Comparison of ENCODE assay signal across 16 cellular contexts in the genomic region with DNA sequence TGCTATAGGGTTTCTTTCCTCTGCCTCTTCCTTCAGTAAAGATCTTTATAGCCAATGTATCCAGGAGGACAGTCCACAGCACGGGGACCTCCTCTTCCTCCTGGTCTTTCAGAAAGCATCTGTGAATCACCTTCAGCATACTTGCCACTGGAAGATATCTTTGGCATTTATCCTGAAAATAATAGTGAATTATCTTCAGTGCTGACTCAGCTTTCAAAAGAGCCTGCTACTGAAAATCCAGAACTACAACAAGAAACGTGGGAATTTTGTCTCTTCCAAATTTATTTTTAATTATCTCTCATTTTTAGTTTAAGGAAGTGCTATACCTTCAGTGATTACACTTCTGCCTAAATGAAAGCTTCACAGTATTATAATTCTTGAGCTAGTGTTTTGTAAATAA. TPM values are rescaled to one million over a fixed set of nuclear protein-coding genes. Genes with fewer than 3 reads are reported as not detected.
DNase-seq lines count a peak whose midpoint lies in the region; ATAC-seq, FAIRE-seq and TF ChIP-seq lines count a peak whose summit lies in the region.
"Had no signal": no experiment of that assay in that cellular context is flagged by ENCODE, and none has a peak within 500 bp of the region (broad histone marks: within the 10 kb centered on the region; RNA-seq: fewer than 3 reads in every experiment).

No MANE protein-coding gene starts in this region.

- intact Hi-C loops in HepG2 (cut with micrococcal nuclease; ENCODE audit: unreplicated experiment) = no loop called here
- intact Hi-C loops in right lobe of liver (cut with DNase I) = no loop called here
- intact Hi-C loops in IMR-90 (cut with micrococcal nuclease) = no loop called here
- intact Hi-C loops in K562 (cut with micrococcal nuclease) = loop anchor here (10.0 kb wide), 1 partner anchor 660 kb away; no protein-coding TSS in a partner anchor

- DNase-seq in HepG2 (ENCODE audit: low spot score) (no peak), right lobe of liver (no peak), IMR-90 (no peak), K562 (ENCODE audit: extremely low read depth in 1 of 4, low spot score in 3 of 4) (no peak), NCI-H1694 treated with DMSO at 0.1 percent for 48 hours (lab: John Stamatoyannopoulos, UW) (no peak), RKO (ENCODE audit: low spot score) (no peak)
- DNase-seq: AML-193; CD4-positive, alpha-beta T cell; DMS153; DMS79; GDM1; H9 had no signal

- peaks cover 2 to 16% of the 10 kb centered on the region in 2 experiments; a peak in 3 of 5 replicates for H3K27me3 ChIP-seq in HepG2 (ENCODE audit: control insufficient read depth in 1 of 2, insufficient read depth in 2 of 2, low read length in 2 of 2)
- H3K27me3 ChIP-seq in right lobe of liver = no peaks in the 10 kb centered on the region
- H3K27me3 ChIP-seq in IMR-90 (ENCODE audit: control insufficient read depth, insufficient read depth, low read length) = peaks cover 42% of the 10 kb centered on the region
- H3K27me3 ChIP-seq in K562 (ENCODE audit: control insufficient read depth in 2 of 2, insufficient read depth in 2 of 2, low read length in 2 of 2) = peaks cover 17 to 23% of the 10 kb centered on the region in 2 experiments; a peak in 4 of 5 replicates

- WGBS in HepG2 (ENCODE audit: low lambda C conversion rate) = 0% methylated on average over 2 of the region's 2 CpGs
- 19% methylated on average over 2 of the region's 2 CpGs for WGBS in right lobe of liver (ENCODE audit: insufficient coverage, low coverage, low lambda C conversion rate, missing lambda C conversion rate)
- no CpG with 5 or more reads among the region's 2 CpGs for WGBS in IMR-90 (ENCODE audit: extremely low coverage in 2 of 2, insufficient read length in 1 of 2), 2 experiments
- WGBS in K562 (ENCODE audit: insufficient coverage, low coverage, missing lambda C conversion rate) = 2% methylated on average over 2 of the region's 2 CpGs

- H2AK9ac ChIP-seq in IMR-90 (replicated peaks; ENCODE audit: low read depth, low read length, poor library complexity) = no peak overlapping the region

- ATAC-seq in HepG2 (no peak), right lobe of liver (no peak), IMR-90 (ENCODE audit: low read depth) (no peak), K562 (no peak), HG03378 (IDR thresholded peaks at IDR 0.05; ENCODE audit: unreplicated experiment) (no peak)

- no peak overlapping the region for H3K14ac ChIP-seq in IMR-90 (replicated peaks; ENCODE audit: low read depth, low read length)

- H3K9ac ChIP-seq in HepG2 (ENCODE audit: insufficient read depth, low read depth, low read length) = no peak overlapping the region
- no peak overlapping the region for H3K9ac ChIP-seq in IMR-90 (ENCODE audit: low read depth, low read length)
- no peak overlapping the region for H3K9ac ChIP-seq in K562 (ENCODE audit: insufficient read depth in 1 of 2, low read depth in 2 of 2, low read length in 2 of 2)

- no peaks in the 10 kb centered on the region for H3K79me1 ChIP-seq in IMR-90 (ENCODE audit: low read depth in 1 of 2, low read length in 2 of 2)

- H3K4ac ChIP-seq in IMR-90 (ENCODE audit: low read depth, low read length) = no peak overlapping the region

- H3K79me2 ChIP-seq in HepG2 (ENCODE audit: insufficient read depth, low read length) (no peaks in the 10 kb centered on the region), K562 (ENCODE audit: control insufficient read depth, insufficient read depth, low read length) (no peaks in the 10 kb centered on the region)

- H4K91ac ChIP-seq in IMR-90 (ENCODE audit: insufficient read depth, low read depth, low read length) = no peak overlapping the region

- no peak overlapping the region for H2AK5ac ChIP-seq in IMR-90 (ENCODE audit: low read depth, low read length)

- TF ChIP-seq EP300 in HepG2 (IDR thresholded peaks at IDR 0.05; ENCODE audit: low read depth in 2 of 2, low read length in 2 of 2) (no peak), HepG2 (CRISPR knock-in tag; IDR thresholded peaks at IDR 0.05; ENCODE audit: borderline replicate concordance) (no peak), K562 (IDR thresholded peaks at IDR 0.05; ENCODE audit: low read length) (no peak)

- FAIRE-seq in HepG2 (lab: Jason Lieb, UNC) = no peak
- FAIRE-seq in K562 (lab: Jason Lieb, UNC) = peak; percentile 44
- FAIRE-seq: A204.1, H1 had no signal

- no peak overlapping the region for H2BK15ac ChIP-seq in IMR-90 (ENCODE audit: low read depth, low read length)

- dilution Hi-C loops in IMR-90 (cut with HindIII; ENCODE audit: low sequenced_read_pairs, unreplicated experiment) = no loop called here

- H3K56ac ChIP-seq in IMR-90 (ENCODE audit: extremely low read depth, insufficient read depth, low read length) = no peak overlapping the region

- H3K4me2 ChIP-seq in HepG2 (ENCODE audit: low read depth, low read length) (no peak overlapping the region), IMR-90 (ENCODE audit: low read depth, low read length) (no peak overlapping the region), K562 (ENCODE audit: insufficient read depth, low read length) (no peak overlapping the region)

- in situ Hi-C loops in HepG2 (cut with HindIII; ENCODE audit: extremely low pct_ligation_motif_present, low pct_unique_long_range_greater_than_20kb) (loop anchor here (5.0 kb wide), 1 partner anchor 302 kb away; no protein-coding TSS in a partner anchor), IMR-90 (cut with MboI; ENCODE audit: low sequenced_read_pairs) (no loop called here), K562 (cut with MboI) (no loop called here)

- H3K4me1 ChIP-seq in HepG2 (ENCODE audit: insufficient read depth, low read length) = no peaks in the 10 kb centered on the region
- H3K4me1 ChIP-seq in right lobe of liver = no peaks in the 10 kb centered on the region
- H3K4me1 ChIP-seq in IMR-90 (ENCODE audit: control insufficient read depth, insufficient read depth, low read length) = no peaks in the 10 kb centered on the region
- H3K4me1 ChIP-seq in K562 (replicated peaks in 1 of 2; ENCODE audit: control insufficient read depth in 2 of 2, insufficient read depth in 2 of 2, low read length in 2 of 2) = peaks cover 4 to 7% of the 10 kb centered on the region in 2 experiments; a peak in 3 of 5 replicates

- H3K9me3 ChIP-seq in HepG2 (ENCODE audit: low read length) (no peaks in the 10 kb centered on the region), right lobe of liver (no peaks in the 10 kb centered on the region), IMR-90 (ENCODE audit: control insufficient read depth, insufficient read depth, low read length) (no peaks in the 10 kb centered on the region), K562 (replicated peaks; ENCODE audit: control insufficient read depth, insufficient read depth, low read depth, low read length) (no peaks in the 10 kb centered on the region)

- no peak overlapping the region for H3K23ac ChIP-seq in IMR-90 (ENCODE audit: low read depth, low read length)

- no peak overlapping the region for H2BK120ac ChIP-seq in IMR-90 (ENCODE audit: low read depth, low read length)

- H2AFZ ChIP-seq in HepG2 (ENCODE audit: low read length) = no peak overlapping the region
- no peak overlapping the region for H2AFZ ChIP-seq in IMR-90 (replicated peaks; ENCODE audit: low read length, poor library complexity)
- no peak overlapping the region for H2AFZ ChIP-seq in K562 (ENCODE audit: low read depth, low read length)

- no peak overlapping the region for H4K8ac ChIP-seq in IMR-90 (ENCODE audit: low read depth in 2 of 2, low read length in 2 of 2)

- no peak for TF ChIP-seq RAD21 in HepG2 (CRISPR knock-in tag; IDR thresholded peaks at IDR 0.05)
- no peak for TF ChIP-seq RAD21 in IMR-90 (IDR thresholded peaks at IDR 0.05; ENCODE audit: low read length)
- no peak for TF ChIP-seq RAD21 in K562 (CRISPR knock-in tag; conservative IDR thresholded peaks at IDR 0.05 in 1 of 2, IDR thresholded peaks at IDR 0.05 in 1 of 2)

- H3K18ac ChIP-seq in IMR-90 (ENCODE audit: low read depth, low read length) = no peak overlapping the region

- H3K9me1 ChIP-seq in IMR-90 (ENCODE audit: insufficient read depth, low read length) (no peaks in the 10 kb centered on the region), K562 (ENCODE audit: control insufficient read depth, insufficient read depth, low read length) (no peaks in the 10 kb centered on the region)

- H3K27ac ChIP-seq in HepG2 (ENCODE audit: extremely low read length, insufficient read depth, low read length) (no peak overlapping the region), right lobe of liver (no peak overlapping the region), IMR-90 (ENCODE audit: insufficient read depth, low read length) (no peak overlapping the region), K562 (ENCODE audit: extremely low read depth, low read depth, low read length) (no peak overlapping the region)
- H3K27ac ChIP-seq: C4-2B had no signal

- no peak overlapping the region for H2BK5ac ChIP-seq in IMR-90 (ENCODE audit: low read depth, low read length, poor library complexity, severe bottlenecking)

- H3K36me3 ChIP-seq in HepG2 (replicated peaks in 1 of 2; ENCODE audit: control insufficient read depth in 1 of 2, insufficient read depth in 2 of 2, low read length in 2 of 2) = no peaks in the 10 kb centered on the region
- no peaks in the 10 kb centered on the region for H3K36me3 ChIP-seq in right lobe of liver
- H3K36me3 ChIP-seq in IMR-90 (ENCODE audit: control insufficient read depth, insufficient read depth, low read length) = no peaks in the 10 kb centered on the region
- H3K36me3 ChIP-seq in K562 (ENCODE audit: control insufficient read depth, insufficient read depth, low read length) = no peaks in the 10 kb centered on the region

- CTCF ChIA-PET in HepG2 (lab: Yijun Ruan, JAX; ENCODE audit: low intra/inter-chr PET ratio, low total read pairs) (no interaction called here), IMR-90 (lab: Yijun Ruan, JAX) (no interaction called here), K562 (lab: Yijun Ruan, JAX; ENCODE audit: low intra/inter-chr PET ratio) (no interaction called here)

- BruUV-seq in HepG2 (replicated peaks; lab: Mats Ljungman, UMichigan) = no TSS peak
- no TSS peak for BruUV-seq in IMR-90 (replicated peaks; lab: Mats Ljungman, UMichigan)
- BruUV-seq in K562 (replicated peaks; lab: Mats Ljungman, UMichigan) = no TSS peak

- H3K4me3 ChIP-seq in HepG2 (replicated peaks in 1 of 3; ENCODE audit: insufficient read depth in 1 of 3, low read depth in 2 of 3, low read length in 3 of 3) (no peak overlapping the region), right lobe of liver (no peak overlapping the region), IMR-90 (ENCODE audit: insufficient read depth, low read depth, low read length) (no peak overlapping the region), K562 (no peak overlapping the region)

- no peak overlapping the region for H2BK20ac ChIP-seq in IMR-90 (ENCODE audit: low read depth, low read length)

- H4K20me1 ChIP-seq in HepG2 (ENCODE audit: insufficient read depth, low read length) (0 out of 2 replicates have a peak, but pooled peaks cover 1% of the 10 kb centered on the region), IMR-90 (ENCODE audit: insufficient read depth, low read length) (no peaks in the 10 kb centered on the region), K562 (replicated peaks; ENCODE audit: control insufficient read depth, insufficient read depth, low read length) (no peaks in the 10 kb centered on the region)

- no peak overlapping the region for H4K5ac ChIP-seq in IMR-90 (ENCODE audit: low read depth, low read length)

- no peak for TF ChIP-seq POLR2A in HepG2 (IDR thresholded peaks at IDR 0.05; ENCODE audit: insufficient read depth in 1 of 2, low read depth in 2 of 2, low read length in 2 of 2)
- no peak for TF ChIP-seq POLR2A in right lobe of liver (IDR thresholded peaks at IDR 0.05)
- TF ChIP-seq POLR2A in IMR-90 (IDR thresholded peaks at IDR 0.05; ENCODE audit: low read depth, low read length) = no peak
- TF ChIP-seq POLR2A in K562 (conservative IDR thresholded peaks at IDR 0.05) = no peak

- TF ChIP-seq CTCF in HepG2 (CRISPR knock-in tag; IDR thresholded peaks at IDR 0.05) = no peak
- TF ChIP-seq CTCF in right lobe of liver (IDR thresholded peaks at IDR 0.05) = no peak
- TF ChIP-seq CTCF in IMR-90 (conservative IDR thresholded peaks at IDR 0.05; ENCODE audit: low read depth, low read length) = no peak
- no peak for TF ChIP-seq CTCF in K562 (IDR thresholded peaks at IDR 0.05 in 2 of 3, conservative IDR thresholded peaks at IDR 0.05 in 1 of 3; ENCODE audit: insufficient read depth in 2 of 3, low read depth in 1 of 3, low read length in 3 of 3)

- POLR2A ChIA-PET in HepG2 (lab: Yijun Ruan, JAX) (no interaction called here), IMR-90 (lab: Charles Lee; ENCODE audit: unreplicated experiment) (no interaction called here), K562 (lab: Yijun Ruan, JAX) (no interaction called here)

RNA-seq across cellular contexts. Expression of a gene that starts 7.6 kb away (rescaled TPM):
- total RNA-seq in HepG2 (2016; rRNA removed; fragmentation: Illumina TruSeq; extraction: Trizol) = 0.07 TPM in 1 of 2 replicates, not detected in the other
- not detected in 2 replicates for total RNA-seq in HepG2 (2016; cell fraction: cytosol; rRNA removed; fragmentation: Illumina TruSeq; extraction: Trizol; ENCODE audit: low read depth)
- 0.04 TPM in 1 of 2 replicates, not detected in the other for total RNA-seq in HepG2 (2016; cell fraction: insoluble cytoplasmic fraction; rRNA removed; fragmentation: Illumina TruSeq; extraction: Trizol)
- not detected in 2 replicates for total RNA-seq in HepG2 (2016; cell fraction: membrane; rRNA removed; fragmentation: Illumina TruSeq; extraction: Trizol)
- total RNA-seq in HepG2 (2016; cell fraction: nucleus; rRNA removed; fragmentation: Illumina TruSeq; extraction: Trizol) = 0.06 TPM in 2 replicates
- polyA plus RNA-seq in HepG2 (2011; rRNA removed) = 0.07 and 0.13 TPM in 2 replicates
- polyA plus RNA-seq in HepG2 (2011; cell fraction: cytosol; rRNA removed) = 0.05 and 0.08 TPM in 2 replicates
- 0.21 and 0.24 TPM in 2 replicates for polyA plus RNA-seq in HepG2 (2011; cell fraction: nucleus; rRNA removed)
- 0.13 and 0.21 TPM in 2 replicates for polyA plus RNA-seq in HepG2 (2012)
- not detected in 2 replicates for polyA plus RNA-seq in HepG2 (2016; cell fraction: cytosol; fragmentation: Illumina TruSeq; extraction: Trizol; ENCODE audit: low read depth)
- polyA plus RNA-seq in HepG2 (2016; cell fraction: insoluble cytoplasmic fraction; fragmentation: Illumina TruSeq; extraction: Trizol; ENCODE audit: low read depth) = 0.04 TPM in 1 of 2 replicates, not detected in the other
- polyA plus RNA-seq in HepG2 (2016; cell fraction: membrane; fragmentation: Illumina TruSeq; extraction: Trizol; ENCODE audit: low read depth) = 0.02 TPM in 1 of 2 replicates, not detected in the other
- 0.07 and 0.16 TPM in 2 replicates for polyA plus RNA-seq in HepG2 (2016; cell fraction: nucleus; fragmentation: Illumina TruSeq; extraction: Trizol; ENCODE audit: insufficient read depth, low read depth)
- polyA minus RNA-seq in HepG2 (2011; rRNA and poly(A)+ RNA removed; ENCODE audit: low replicate concordance) = 0.38 and 7.2 TPM in 2 replicates
- 0.10 TPM in 1 of 2 replicates, not detected in the other for polyA minus RNA-seq in HepG2 (2011; cell fraction: cytosol; rRNA and poly(A)+ RNA removed)
- 0.12 and 0.13 TPM in 2 replicates for polyA minus RNA-seq in HepG2 (2011; cell fraction: nucleus; rRNA and poly(A)+ RNA removed)
- 1 to 10 TPM; 1.0 to 6.2 (median 2.1) TPM for total RNA-seq in right lobe of liver
- 1.4 and 1.6 TPM in 2 replicates for total RNA-seq in IMR-90 (2012; rRNA removed)
- polyA plus RNA-seq in IMR-90 (2012; rRNA removed) = 4.2 and 4.4 TPM in 2 replicates
- 3.2 and 6.3 TPM in 2 replicates for polyA plus RNA-seq in IMR-90 (2012; cell fraction: cytosol; rRNA removed)
- 6.9 and 11.9 TPM in 2 replicates for polyA plus RNA-seq in IMR-90 (2012; cell fraction: nucleus; rRNA removed; ENCODE audit: low replicate concordance)
- total RNA-seq in K562 (2011; cell fraction: chromatin; rRNA removed; ENCODE audit: low replicate concordance) = 1.5 and 4.5 TPM in 2 replicates
- 3.7 and 5.2 TPM in 2 replicates for total RNA-seq in K562 (2011; cell fraction: nucleolus; rRNA removed)
- 3.3 and 3.7 TPM in 2 replicates for total RNA-seq in K562 (2011; cell fraction: nucleoplasm; rRNA removed)
- total RNA-seq in K562 (2014; rRNA removed) = 5.0 and 6.5 TPM in 2 replicates
- total RNA-seq in K562 (2014; rRNA removed; fragmentation: Illumina TruSeq; extraction: Trizol) = 1.7 and 2.1 TPM in 2 replicates
- 2.0 and 2.5 TPM in 2 replicates for total RNA-seq in K562 (2015; rRNA removed; fragmentation: Illumina TruSeq; extraction: Trizol)
- 7.6 and 8.4 TPM in 2 replicates for total RNA-seq in K562 (2021)
- polyA plus RNA-seq in K562 (2011; rRNA removed) = 1.1 and 1.9 TPM in 2 replicates
- polyA plus RNA-seq in K562 (2011; cell fraction: cytosol; rRNA removed) = 1.7 and 2.5 TPM in 2 replicates
- polyA plus RNA-seq in K562 (2011; cell fraction: nucleus; rRNA removed) = 4.6 and 5.8 TPM in 2 replicates
- 7.0 and 71.7 TPM in 2 replicates for polyA plus RNA-seq in K562 (2012)
- polyA plus RNA-seq in K562 (2014; fragmentation: Illumina TruSeq; extraction: Trizol) = 5.4 and 7.2 TPM in 2 replicates
- under 1 TPM; 0.10 to 0.11 TPM for polyA plus RNA-seq in K562 (2014; fragmentation: Nextera tagmentation; extraction: Ambion mirVana)
- 5.7 TPM in 2 replicates for polyA plus RNA-seq in K562 (2014; rRNA removed)
- 0.57 and 0.95 TPM in 2 replicates for polyA minus RNA-seq in K562 (2011; rRNA and poly(A)+ RNA removed)
- polyA minus RNA-seq in K562 (2011; cell fraction: cytosol; rRNA and poly(A)+ RNA removed) = 1.2 and 1.5 TPM in 2 replicates
- 1.1 and 1.3 TPM in 2 replicates for polyA minus RNA-seq in K562 (2011; cell fraction: nucleus; rRNA and poly(A)+ RNA removed)
